In genomic region chr2:79001285-79001684, GRCh38 we compare ENCODE assay signal across 38 cellular contexts. TPM values are rescaled to one million over a fixed set of nuclear protein-coding genes. Genes with fewer than 3 reads are reported as not detected.
"Had no signal": no experiment of that assay in that cellular context is flagged by ENCODE, and none has a peak within 500 bp of the region (broad histone marks: within the 10 kb centered on the region; RNA-seq: fewer than 3 reads in every experiment).

No MANE protein-coding gene starts in this region.

- ATAC-seq: activated naive CD4-positive, alpha-beta T cell treated with anti-CD3 and anti-CD28 coated beads, Interleukin-2, amount 50 U/mL, for 72 hours; activated naive CD8-positive, alpha-beta T cell treated with anti-CD3 and anti-CD28 coated beads, Interleukin-2, amount 50 U/mL, for 24 hours; activated T-cell treated with anti-CD3 and anti-CD28 coated beads, Interleukin-2, amount 50 U/mL, for 4 hours; activated T-cell treated with anti-CD3 and anti-CD28 coated beads, Interleukin-2, amount 50 U/mL, for 72 hours; activated T-helper 17 cell treated with anti-CD3 and anti-CD28 coated beads, Interleukin-2, amount 50 U/mL, for 72 hours had no signal

- H3K27ac ChIP-seq: adrenal gland, ascending aorta, brain microvascular endothelial cell, breast epithelium, cardiac muscle cell had no signal

- H3K27me3 ChIP-seq: adrenal gland, ascending aorta, brain microvascular endothelial cell, breast epithelium had no signal

- H3K4me1 ChIP-seq: ascending aorta, breast epithelium had no signal

- H3K4me3 ChIP-seq: adrenal gland, ascending aorta, breast epithelium, cardiac muscle cell had no signal

- DNase-seq: activated effector memory CD4-positive, alpha-beta T cell treated with anti-CD3 and anti-CD28 coated beads, Interleukin-2, amount 50 U/mL, for 16 hours; activated effector memory CD4-positive, alpha-beta T cell treated with Interleukin-2 at 50 U/mL for 16 hours; activated gamma-delta T cell; activated gamma-delta T cell treated with Interleukin-2 at 50 U/mL for 16 hours; activated naive CD4-positive, alpha-beta T cell; activated naive CD4-positive, alpha-beta T cell treated with anti-CD3 and anti-CD28 coated beads for 36 hours; activated naive CD4-positive, alpha-beta T cell treated with anti-CD3 and anti-CD28 coated beads, Interleukin-2, amount 10 ng/mL, durations not matched to agents 7 days and 5 days; activated naive CD4-positive, alpha-beta T cell treated with anti-CD3 and anti-CD28 coated beads, Interleukin-2, amount 50 U/mL, for 16 hours; activated naive CD4-positive, alpha-beta T cell treated with Interleukin-2 at 50 U/mL for 16 hours; activated naive CD8-positive, alpha-beta T cell treated with anti-CD3 and anti-CD28 coated beads for 36 hours; activated naive CD8-positive, alpha-beta T cell treated with anti-CD3 and anti-CD28 coated beads, Interleukin-2, amount 10 ng/mL, durations not matched to agents 7 days and 5 days; activated naive CD8-positive, alpha-beta T cell treated with anti-CD3 and anti-CD28 coated beads, Interleukin-2, amount 50 U/mL, for 24 hours; activated T-cell treated with anti-CD3 and anti-CD28 coated beads, Interleukin-2, amount 50 U/mL, for 1 hour; activated T-cell treated with anti-CD3 and anti-CD28 coated beads, Interleukin-2, amount 50 U/mL, for 24 hours; activated T-cell treated with anti-CD3 and anti-CD28 coated beads, Interleukin-2, amount 50 U/mL, for 4 hours; activated T-cell treated with anti-CD3 and anti-CD28 coated beads, Interleukin-2, amount 50 U/mL, for 48 hours; activated T-cell treated with anti-CD3 and anti-CD28 coated beads, Interleukin-2, amount 50 U/mL, for 72 hours; adrenal gland; amniotic stem cell; amygdala; anterior cingulate cortex; aorta; brain microvascular endothelial cell; caudate nucleus; central memory CD4-positive, alpha-beta T cell; cerebellar nuclear complex had no signal

- H3K9me3 ChIP-seq: adrenal gland, ascending aorta, breast epithelium had no signal

- H3K36me3 ChIP-seq: adrenal gland, ascending aorta, brain microvascular endothelial cell, breast epithelium, cardiac muscle cell had no signal

- FAIRE-seq: astrocyte, bronchial epithelial cell had no signal

RNA-seq across cellular contexts. Expression of gene REG3G, which starts 24.2 kb away (rescaled TPM):
- total RNA-seq: activated naive CD4-positive, alpha-beta T cell treated with anti-CD3 and anti-CD28 coated beads for 36 hours; activated naive CD4-positive, alpha-beta T cell treated with anti-CD3 and anti-CD28 coated beads, Interleukin-2, amount 50 U/mL, for 72 hours; activated naive CD8-positive, alpha-beta T cell treated with anti-CD3 and anti-CD28 coated beads for 36 hours; activated naive CD8-positive, alpha-beta T cell treated with anti-CD3 and anti-CD28 coated beads, Interleukin-2, amount 10 ng/mL, durations not matched to agents 7 days and 5 days; activated T-cell treated with anti-CD3 and anti-CD28 coated beads, Interleukin-2, amount 50 U/mL, for 72 hours; activated T-helper 1 cell treated with anti-CD3 and anti-CD28 coated beads, Interleukin-12 subunit alpha, Interleukin-12 subunit beta, Interleukin-2, Interleukin-4 antibody, amounts not matched to agents 30 ng/mL and 10 ng/mL and 1 ng/mL, durations not matched to agents 14 hours and 24 hours and 36 hours; activated T-helper 17 cell treated with anti-CD3 and anti-CD28 coated beads, Interleukin-2, amount 50 U/mL, for 72 hours; activated T-helper 2 cell treated with anti-CD3 and anti-CD28 coated beads, Interferon-gamma antibody, Interleukin-2, Interleukin-4, amounts not matched to agents 10 μg/mL and 5 μg/mL and 100 μg/mL, durations not matched to agents 14 hours and 24 hours and 36 hours; ascending aorta; astrocyte; breast epithelium; bronchial epithelial cell; cardiac muscle cell; cardiac septum; cerebellum; chondrocyte had no signal
- polyA plus RNA-seq: cardiac muscle cell had no signal
